9 cellular contexts compared by ENCODE assay signal in the genomic region with DNA sequence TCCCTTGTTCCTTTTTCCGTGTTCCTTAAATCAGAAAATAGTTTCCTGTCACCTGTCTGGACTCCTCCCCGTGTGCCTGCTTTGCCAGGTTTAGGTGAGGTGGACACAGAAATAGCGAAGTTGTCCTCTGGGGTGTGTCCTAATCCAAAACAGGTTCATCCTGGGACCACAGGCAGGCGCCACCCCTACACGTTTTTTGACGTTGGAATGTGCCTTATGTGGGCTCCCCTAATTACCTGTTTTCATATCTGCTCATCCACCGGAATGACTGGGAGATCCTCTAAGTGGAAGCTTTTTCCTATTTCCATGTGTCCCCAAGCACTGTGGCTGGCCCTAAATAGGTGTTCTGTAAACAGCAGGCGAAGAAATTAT. TPM values are rescaled to one million over a fixed set of nuclear protein-coding genes. Genes with fewer than 3 reads are reported as not detected.
DNase-seq lines count a peak whose midpoint lies in the region; ATAC-seq, FAIRE-seq and TF ChIP-seq lines count a peak whose summit lies in the region.
"Had no signal": no experiment of that assay in that cellular context is flagged by ENCODE, and none has a peak within 500 bp of the region (broad histone marks: within the 10 kb centered on the region; RNA-seq: fewer than 3 reads in every experiment).

No MANE protein-coding gene starts in this region.

- no peak overlapping the region for H3K9ac ChIP-seq in kidney (ENCODE audit: low read length in 2 of 2)
- H3K9ac ChIP-seq: BLaER1 treated with 17β-estradiol and CSF1 and Interleukin-3, amounts not matched to agents 10 nM and 100 nM had no signal

- intact Hi-C loops in activated naive CD4-positive, alpha-beta T cell treated with anti-CD3 and anti-CD28 coated beads for 36 hours (cut with micrococcal nuclease), result loop anchor here (1.0 to 5.0 kb wide), 4 partner anchors 49 to 254 kb away; partner anchors contain the start of gene PAIP2B
- intact Hi-C loops in kidney (cut with DNase I), result no loop called here

- H3K9me3 Mint-ChIP-seq in activated naive CD4-positive, alpha-beta T cell treated with anti-CD3 and anti-CD28 coated beads for 36 hours, result no peaks in the 10 kb centered on the region
- H3K9me3 Mint-ChIP-seq in WTC11, result peaks cover 9% of the 10 kb centered on the region

- H3K9me3 ChIP-seq in kidney (ENCODE audit: control insufficient read depth in 1 of 2, low read length in 2 of 2) (no peaks in the 10 kb centered on the region), thymus (ENCODE audit: control insufficient read depth) (peaks cover 1% of the 10 kb centered on the region)

- H3K36me3 ChIP-seq in kidney (ENCODE audit: control insufficient read depth in 1 of 2, insufficient read depth in 2 of 2, low read length in 2 of 2), result no peaks in the 10 kb centered on the region
- no peaks in the 10 kb centered on the region for H3K36me3 ChIP-seq in thymus (ENCODE audit: control insufficient read depth, insufficient read depth)
- H3K36me3 ChIP-seq: BLaER1 treated with 17β-estradiol and CSF1 and Interleukin-3, amounts not matched to agents 10 nM and 100 nM had no signal

- no peak for DNase-seq in activated naive CD4-positive, alpha-beta T cell treated with anti-CD3 and anti-CD28 coated beads for 36 hours
- DNase-seq in activated naive CD4-positive, alpha-beta T cell treated with anti-CD3 and anti-CD28 coated beads, Interleukin-2, amount 50 U/mL, for 16 hours, result no peak
- no peak for DNase-seq in WTC11 (ENCODE audit: low spot score)
- DNase-seq in kidney, result no peak
- no peak for DNase-seq in NCI-H146 (lab: John Stamatoyannopoulos, UW)
- no peak for DNase-seq in effector CD8-positive, alpha-beta T cell (lab: John Stamatoyannopoulos, UW)
- no peak for DNase-seq in GOT3 (lab: John Stamatoyannopoulos, UW)

- TF ChIP-seq CTCF in WTC11 (IDR thresholded peaks at IDR 0.05) (no peak), kidney (IDR thresholded peaks at IDR 0.05; ENCODE audit: borderline replicate concordance, extremely low read depth, insufficient read depth) (no peak)

- no peak for ATAC-seq in WTC11

- H3K27me3 Mint-ChIP-seq in activated naive CD4-positive, alpha-beta T cell treated with anti-CD3 and anti-CD28 coated beads for 36 hours (ENCODE audit: low read depth), result peaks cover 66% of the 10 kb centered on the region
- peaks cover 58% of the 10 kb centered on the region for H3K27me3 Mint-ChIP-seq in WTC11 (ENCODE audit: low read depth)

- H3K27me3 ChIP-seq in thymus (ENCODE audit: control insufficient read depth, insufficient read depth), result peaks cover 28% of the 10 kb centered on the region
- H3K27me3 ChIP-seq: BLaER1 treated with 17β-estradiol and CSF1 and Interleukin-3, amounts not matched to agents 10 nM and 100 nM had no signal

- POLR2A ChIA-PET in WTC11 (lab: Charles Lee), result interaction anchor here (1.2 to 2.7 kb wide), 2 partner anchors 49 to 56 kb away, joined by 5 to 14 read pairs; partner anchors contain the start of genes PAIP2B and ZNF638

- H3K27ac ChIP-seq in kidney (ENCODE audit: low read depth in 2 of 2, low read length in 2 of 2), result no peak overlapping the region
- no peak overlapping the region for H3K27ac ChIP-seq in thymus (ENCODE audit: low read depth)
- H3K27ac ChIP-seq: BLaER1 treated with 17β-estradiol and CSF1 and Interleukin-3, amounts not matched to agents 10 nM and 100 nM had no signal

- peaks cover 2% of the 10 kb centered on the region for H3K36me3 Mint-ChIP-seq in activated naive CD4-positive, alpha-beta T cell treated with anti-CD3 and anti-CD28 coated beads for 36 hours (ENCODE audit: low read depth)
- H3K36me3 Mint-ChIP-seq in WTC11, result peaks cover 7% of the 10 kb centered on the region

- H3K4me1 ChIP-seq in kidney (ENCODE audit: control insufficient read depth in 1 of 2, insufficient read depth in 1 of 2, low read depth in 1 of 2, low read length in 2 of 2), result peaks cover 0 to 9% of the 10 kb centered on the region in 2 donors
- H3K4me1 ChIP-seq in thymus (ENCODE audit: control insufficient read depth, insufficient read depth, low read length), result peaks cover 6% of the 10 kb centered on the region
- H3K4me1 ChIP-seq: BLaER1 treated with 17β-estradiol and CSF1 and Interleukin-3, amounts not matched to agents 10 nM and 100 nM had no signal

- no peak overlapping the region for H3K27ac Mint-ChIP-seq in activated naive CD4-positive, alpha-beta T cell treated with anti-CD3 and anti-CD28 coated beads for 36 hours
- H3K27ac Mint-ChIP-seq in WTC11, result no peak overlapping the region

- peaks cover 8% of the 10 kb centered on the region for H3K4me1 Mint-ChIP-seq in activated naive CD4-positive, alpha-beta T cell treated with anti-CD3 and anti-CD28 coated beads for 36 hours (ENCODE audit: low read depth)
- peaks cover 34% of the 10 kb centered on the region for H3K4me1 Mint-ChIP-seq in WTC11

- peak overlapping the region; percentile 51 for H3K4me3 Mint-ChIP-seq in activated naive CD4-positive, alpha-beta T cell treated with anti-CD3 and anti-CD28 coated beads for 36 hours
- peak overlapping the region; percentile 57 for H3K4me3 Mint-ChIP-seq in WTC11

- no peak for FAIRE-seq in kidney (lab: Jason Lieb, UNC)

- CTCF ChIA-PET in activated naive CD4-positive, alpha-beta T cell treated with anti-CD3 and anti-CD28 coated beads for 36 hours (lab: Charles Lee), result interaction anchor here (1.5 kb wide), 1 partner anchor 24 kb away, joined by 7 read pairs; no protein-coding TSS in a partner anchor
- CTCF ChIA-PET in WTC11 (lab: Charles Lee), result interaction anchor here (0.7 to 3.4 kb wide), 9 partner anchors 19 to 291 kb away, joined by 3 to 23 read pairs (median 4); partner anchors contain the start of genes PAIP2B and ZNF638

- WGBS in thymus, result 44% methylated on average over 8 of the region's 8 CpGs

- H3K4me3 ChIP-seq in kidney (ENCODE audit: low read length in 2 of 2) (peak overlapping the region; percentile 45 to 50), thymus (ENCODE audit: low read length) (peak overlapping the region; percentile 45)
- H3K4me3 ChIP-seq: BLaER1 treated with 17β-estradiol and CSF1 and Interleukin-3, amounts not matched to agents 10 nM and 100 nM had no signal

TF ChIP-seq in WTC11, 78 proteins besides CTCF, POLR2A, EP300 and RAD21:
- TF ChIP-seq USF1 (CRISPR knock-in tag; IDR thresholded peaks at IDR 0.05), result no peak

RNA-seq across cellular contexts. Expression of gene PAIP2B, which starts 49.0 kb away (rescaled TPM):
- total RNA-seq in activated naive CD4-positive, alpha-beta T cell treated with anti-CD3 and anti-CD28 coated beads for 36 hours, result 1 to 10 TPM; 3.0 to 3.2 TPM
- 19.3 to 22.4 TPM (median 22.2 TPM) in 3 replicates for total RNA-seq in WTC11 (2021)
- 9.3 TPM for total RNA-seq in kidney
- polyA plus RNA-seq in kidney (ENCODE audit: insufficient read depth, low read depth, low replicate concordance), result 10.6 TPM
- 2.2 TPM for polyA plus RNA-seq in thymus

RNA-seq across cellular contexts. Expression of gene ZNF638, which starts 55.7 kb away (rescaled TPM):
- total RNA-seq in activated naive CD4-positive, alpha-beta T cell treated with anti-CD3 and anti-CD28 coated beads for 36 hours, result 10 to 100 TPM; 79.8 to 84.0 TPM
- total RNA-seq in WTC11 (2021), result 109 to 131 TPM (median 128 TPM) in 3 replicates
- total RNA-seq in kidney, result 122 TPM
- polyA plus RNA-seq in kidney (ENCODE audit: insufficient read depth, low read depth, low replicate concordance), result 84.8 TPM
- polyA plus RNA-seq in thymus, result 210 TPM
